In genomic region chr9:91302831-91303230, GRCh38 we compare ENCODE assay signal across 9 cellular contexts. TPM values are rescaled to one million over a fixed set of nuclear protein-coding genes. Genes with fewer than 3 reads are reported as not detected.
A peak's percentile ranks its signal among the peaks of the same experiment; 100 is the strongest.
DNase-seq lines count a peak whose midpoint lies in the region; ATAC-seq and TF ChIP-seq lines count a peak whose summit lies in the region.
"Had no signal": no experiment of that assay in that cellular context is flagged by ENCODE, and none has a peak within 500 bp of the region (broad histone marks: within the 10 kb centered on the region; RNA-seq: fewer than 3 reads in every experiment).

No MANE protein-coding gene starts in this region.

- H3K27me3 Mint-ChIP-seq in activated CD8-positive, alpha-beta T cell treated with anti-CD3 and anti-CD28 coated beads for 36 hours = no peaks in the 10 kb centered on the region

- no peak overlapping the region for H3K27ac Mint-ChIP-seq in activated CD8-positive, alpha-beta T cell treated with anti-CD3 and anti-CD28 coated beads for 36 hours

- H3K36me3 Mint-ChIP-seq in activated CD8-positive, alpha-beta T cell treated with anti-CD3 and anti-CD28 coated beads for 36 hours (ENCODE audit: low read depth) = peaks cover 6% of the 10 kb centered on the region

- DNase-seq in Caki2 (ENCODE audit: low read depth) = peak; percentile 12
- peak; percentile 60 for DNase-seq in OCI-M1 (lab: John Stamatoyannopoulos, UW)
- peak; percentile 72 for DNase-seq in fibroblast of gingiva (ENCODE audit: low read depth)
- no peak for DNase-seq in psoas muscle
- no peak for DNase-seq in stimulated activated naive CD4-positive, alpha-beta T cell (lab: John Stamatoyannopoulos, UW)
- DNase-seq in activated CD8-positive, alpha-beta T cell treated with anti-CD3 and anti-CD28 coated beads for 36 hours = no peak
- no peak for DNase-seq in activated CD4-positive, alpha-beta T cell treated with anti-CD3 and anti-CD28 coated beads for 48 hours
- DNase-seq: activated CD4-positive, alpha-beta T cell treated with anti-CD3 and anti-CD28 coated beads for 1 hour had no signal

- ATAC-seq in psoas muscle (peak; percentile 77 to 88 (median 80)), HG03460 (IDR thresholded peaks at IDR 0.05; ENCODE audit: unreplicated experiment) (no peak)
- ATAC-seq in activated CD8-positive, alpha-beta T cell treated with anti-CD3 and anti-CD28 coated beads for 36 hours = no peak

- peaks cover 0 to 3% of the 10 kb centered on the region in 2 donors for H3K36me3 ChIP-seq in psoas muscle (ENCODE audit: insufficient read depth in 1 of 2, low read depth in 1 of 2)

- H3K4me3 ChIP-seq in psoas muscle = peak overlapping the region; percentile 45

- POLR2A ChIA-PET in activated CD8-positive, alpha-beta T cell treated with anti-CD3 and anti-CD28 coated beads for 36 hours (lab: Charles Lee) = no interaction called here

- H3K27me3 ChIP-seq in psoas muscle (ENCODE audit: insufficient read depth in 3 of 3, low read length in 2 of 3) = no peaks in the 10 kb centered on the region

- no peaks in the 10 kb centered on the region for H3K9me3 Mint-ChIP-seq in activated CD8-positive, alpha-beta T cell treated with anti-CD3 and anti-CD28 coated beads for 36 hours

- WGBS in psoas muscle, 3 donors = 23 to 28% (median 23%) methylated on average over 4 of the region's 4 CpGs

- peak overlapping the region; percentile 91 for H3K27ac ChIP-seq in psoas muscle

- TF ChIP-seq CTCF in psoas muscle (IDR thresholded peaks at IDR 0.05) = no peak
- TF ChIP-seq CTCF in activated CD8-positive, alpha-beta T cell treated with anti-CD3 and anti-CD28 coated beads for 36 hours (IDR thresholded peaks at IDR 0.05) = no peak

- peaks cover 57% of the 10 kb centered on the region for H3K4me1 ChIP-seq in psoas muscle

- H3K4me1 Mint-ChIP-seq in activated CD8-positive, alpha-beta T cell treated with anti-CD3 and anti-CD28 coated beads for 36 hours (ENCODE audit: low read depth) = peaks cover 8% of the 10 kb centered on the region

- intact Hi-C loops in psoas muscle (cut with DNase I) = loop anchor here in 1 of 2 donors (5.0 kb wide), 1 partner anchor 106 kb away; no protein-coding TSS in a partner anchor
- intact Hi-C loops in activated CD8-positive, alpha-beta T cell treated with anti-CD3 and anti-CD28 coated beads for 36 hours (cut with micrococcal nuclease) = no loop called here

- in situ Hi-C loops in Caki2 (cut with HindIII; ENCODE audit: low pct_unique_long_range_greater_than_20kb, low sequenced_read_pairs) = no loop called here

- H3K9me3 ChIP-seq in psoas muscle = no peaks in the 10 kb centered on the region

- no peak overlapping the region for H3K4me3 Mint-ChIP-seq in activated CD8-positive, alpha-beta T cell treated with anti-CD3 and anti-CD28 coated beads for 36 hours

- CTCF ChIA-PET in activated CD8-positive, alpha-beta T cell treated with anti-CD3 and anti-CD28 coated beads for 36 hours (lab: Charles Lee) = no interaction called here

RNA-seq across cellular contexts. Expression of gene AUH, which starts 58.9 kb away (rescaled TPM):
- 6.8 and 12.1 TPM in 2 replicates for total RNA-seq in Caki2 (2014; rRNA removed; shearing (Covaris generic); ENCODE audit: low replicate concordance)
- 10 to 100 TPM; 14.1 to 20.6 (median 18.4) TPM for total RNA-seq in psoas muscle
- polyA plus RNA-seq in psoas muscle = 10 to 100 TPM in 2 of 3 donors, 1 to 10 TPM in 1; 9.9 to 11.8 (median 11.3) TPM
- 10 to 100 TPM; 30.8 to 31.1 TPM for total RNA-seq in activated CD8-positive, alpha-beta T cell treated with anti-CD3 and anti-CD28 coated beads for 36 hours

Comparison
In these comparisons a context has a peak if more than half of its experiments do, and no peak if none do; other contexts are left out.
1. DNase-seq: peak in Caki2 (single experiment), OCI-M1 (single experiment) and fibroblast of gingiva (single experiment); none in psoas muscle (0 of 2), stimulated activated naive CD4-positive, alpha-beta T cell (0 of 6), activated CD8-positive, alpha-beta T cell treated with anti-CD3 and anti-CD28 coated beads for 36 hours (single experiment) and activated CD4-positive, alpha-beta T cell treated with anti-CD3 and anti-CD28 coated beads for 48 hours (single experiment).
2. ATAC-seq: peak in psoas muscle (4 of 4); none in activated CD8-positive, alpha-beta T cell treated with anti-CD3 and anti-CD28 coated beads for 36 hours (single experiment) and HG03460 (single experiment).